Comparison of ENCODE assay signal across 8 cellular contexts in the genomic region with DNA sequence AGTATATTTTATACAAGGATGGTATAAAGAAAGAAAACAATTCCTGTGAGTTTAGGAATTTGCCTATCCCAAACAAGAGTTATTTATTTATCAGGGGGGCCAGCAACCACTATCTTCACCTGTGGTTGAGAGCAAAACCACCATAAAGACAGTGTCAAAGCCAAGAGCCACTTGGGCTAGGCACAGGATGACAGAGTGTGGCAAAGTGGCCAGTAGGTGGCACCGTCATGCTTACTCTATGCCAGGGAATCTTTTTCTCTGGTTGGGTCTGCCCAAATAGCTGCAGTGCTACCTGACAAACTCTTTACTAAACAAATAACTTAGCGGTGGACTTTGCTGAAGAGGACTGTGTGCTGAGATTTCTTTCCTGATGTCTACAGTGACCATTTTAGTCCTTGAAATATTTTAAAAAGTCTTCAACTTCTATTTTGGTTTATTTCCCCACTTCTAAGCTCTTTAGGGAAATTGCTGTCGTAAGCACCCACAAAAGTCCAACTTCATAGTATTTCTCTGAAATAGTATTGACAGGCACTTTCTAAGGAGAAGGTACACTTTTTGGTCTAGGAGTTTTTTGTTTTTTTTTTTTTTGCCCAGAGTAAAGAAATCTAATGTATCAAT.
DNase-seq lines count a peak whose midpoint lies in the region; ATAC-seq and TF ChIP-seq lines count a peak whose summit lies in the region.

No MANE protein-coding gene starts in this region.

- H3K4me1 ChIP-seq in body of pancreas = no peaks in the 10 kb centered on the region

- H3K4me3 ChIP-seq in body of pancreas = no peak overlapping the region

- no peaks in the 10 kb centered on the region for H3K9me3 ChIP-seq in body of pancreas

- WGBS in body of pancreas, 2 donors = 36% methylated on average over 3 of the region's 3 CpGs

- ATAC-seq in Right ventricle myocardium inferior (peak; percentile 79), HG02759 (IDR thresholded peaks at IDR 0.05; ENCODE audit: unreplicated experiment) (peak; percentile 96), body of pancreas (peak; percentile 87)

- H3K27me3 ChIP-seq in body of pancreas = no peaks in the 10 kb centered on the region

- peak; percentile 81 for DNase-seq in Right ventricle myocardium inferior (ENCODE audit: missing footprints)
- DNase-seq in cardiac septum (ENCODE audit: low spot score) = no peak
- peak; percentile 65 for DNase-seq in NCI-H146 (lab: John Stamatoyannopoulos, UW)
- peak; percentile 58 for DNase-seq in UCSD-AML1 (lab: John Stamatoyannopoulos, UW; ENCODE audit: unreplicated experiment)
- DNase-seq in body of pancreas = peak; percentile 73 to 84 (median 78)
- DNase-seq in iPS-NIHi7 (ENCODE audit: extremely low spot score) = peak; percentile 78
- peak; percentile 9 to 50 for DNase-seq in stimulated activated CD4-positive, alpha-beta T cell treated with anti-CD3 and anti-CD28 coated beads, Interleukin-15, amount 100 ng/mL, for 1 hour (ENCODE audit: low read depth in 1 of 2, low spot score in 1 of 2)

- peak overlapping the region in 1 of 4 donors; percentile 41 for H3K27ac ChIP-seq in body of pancreas

- TF ChIP-seq POLR2A in body of pancreas (IDR thresholded peaks at IDR 0.05) = no peak

- TF ChIP-seq CTCF in body of pancreas (IDR thresholded peaks at IDR 0.05) = peak; percentile 64 to 88 (median 71)

- intact Hi-C loops in Right ventricle myocardium inferior (cut with DNase I) = loop anchor here (5.0 kb wide), 2 partner anchors 202 to 1137 kb away; no protein-coding TSS in a partner anchor
- intact Hi-C loops in cardiac septum (cut with DNase I) = loop anchor here (10.0 kb wide), 1 partner anchor 194 kb away; no protein-coding TSS in a partner anchor
- intact Hi-C loops in body of pancreas (cut with DNase I) = no loop called here

- no peaks in the 10 kb centered on the region for H3K36me3 ChIP-seq in body of pancreas (replicated peaks in 1 of 2; ENCODE audit: insufficient read depth in 1 of 2, low read depth in 2 of 2)
